In genomic region chr14:61416587-61416986, GRCh38 we compare ENCODE assay signal across 16 cellular contexts.
A peak's percentile ranks its signal among the peaks of the same experiment; 100 is the strongest.
DNase-seq lines count a peak whose midpoint lies in the region; ATAC-seq and TF ChIP-seq lines count a peak whose summit lies in the region.
"Had no signal": no experiment of that assay in that cellular context is flagged by ENCODE, and none has a peak within 500 bp of the region (broad histone marks: within the 10 kb centered on the region; RNA-seq: fewer than 3 reads in every experiment).

No MANE protein-coding gene starts in this region.

- intact Hi-C loops in thyroid gland (cut with DNase I), result no loop called here

- H3K36me3 ChIP-seq in thyroid gland, result no peaks in the 10 kb centered on the region
- H3K36me3 ChIP-seq: prostate gland, tibial artery had no signal

- no peaks in the 10 kb centered on the region for H3K27me3 ChIP-seq in thyroid gland
- H3K27me3 ChIP-seq: tibial artery had no signal

- H3K27ac ChIP-seq in thyroid gland, result peak overlapping the region in 2 of 3 donors; percentile 0 to 19
- H3K27ac ChIP-seq: prostate gland, tibial artery had no signal

- TF ChIP-seq POLR2A in thyroid gland (IDR thresholded peaks at IDR 0.05), result no peak

- peaks cover 5% of the 10 kb centered on the region for H3K36me3 Mint-ChIP-seq in activated naive CD4-positive, alpha-beta T cell treated with anti-CD3 and anti-CD28 coated beads, Interleukin-2, amount 50 U/mL, for 24 hours
- peaks cover 3% of the 10 kb centered on the region for H3K36me3 Mint-ChIP-seq in activated naive CD8-positive, alpha-beta T cell
- H3K36me3 Mint-ChIP-seq in stimulated activated effector memory CD8-positive, alpha-beta T cell treated with anti-CD3 and anti-CD28 coated beads, Interleukin-12 subunit alpha, Interleukin-12 subunit beta, amount 100 ng/mL, for 72 hours, result peaks cover 18% of the 10 kb centered on the region

- no peak for TF ChIP-seq CTCF in thyroid gland (IDR thresholded peaks at IDR 0.05)

- no peaks in the 10 kb centered on the region for H3K9me3 Mint-ChIP-seq in activated naive CD4-positive, alpha-beta T cell treated with anti-CD3 and anti-CD28 coated beads, Interleukin-2, amount 50 U/mL, for 24 hours
- no peaks in the 10 kb centered on the region for H3K9me3 Mint-ChIP-seq in activated naive CD8-positive, alpha-beta T cell (ENCODE audit: low read depth)
- no peaks in the 10 kb centered on the region for H3K9me3 Mint-ChIP-seq in stimulated activated effector memory CD8-positive, alpha-beta T cell treated with anti-CD3 and anti-CD28 coated beads, Interleukin-12 subunit alpha, Interleukin-12 subunit beta, amount 100 ng/mL, for 72 hours
- H3K9me3 Mint-ChIP-seq: HFFc6 had no signal

- no peaks in the 10 kb centered on the region for H3K9me3 ChIP-seq in thyroid gland
- H3K9me3 ChIP-seq: prostate gland, tibial artery had no signal

- H3K4me1 ChIP-seq in thyroid gland, result peaks cover 51 to 67% of the 10 kb centered on the region in 2 donors

- H3K27ac Mint-ChIP-seq in activated naive CD4-positive, alpha-beta T cell treated with anti-CD3 and anti-CD28 coated beads, Interleukin-2, amount 50 U/mL, for 24 hours, result peak overlapping the region; percentile 83
- peak overlapping the region; percentile 95 for H3K27ac Mint-ChIP-seq in activated naive CD8-positive, alpha-beta T cell
- H3K27ac Mint-ChIP-seq in stimulated activated effector memory CD8-positive, alpha-beta T cell treated with anti-CD3 and anti-CD28 coated beads, Interleukin-12 subunit alpha, Interleukin-12 subunit beta, amount 100 ng/mL, for 72 hours, result no peak overlapping the region
- H3K27ac Mint-ChIP-seq: HFFc6 had no signal

- 72 to 92% methylated on average over 2 of the region's 2 CpGs for WGBS in thyroid gland, 2 donors

- peak overlapping the region; percentile 56 for H3K4me3 Mint-ChIP-seq in activated naive CD4-positive, alpha-beta T cell treated with anti-CD3 and anti-CD28 coated beads, Interleukin-2, amount 50 U/mL, for 24 hours
- peak overlapping the region; percentile 48 for H3K4me3 Mint-ChIP-seq in activated naive CD8-positive, alpha-beta T cell
- H3K4me3 Mint-ChIP-seq in stimulated activated effector memory CD8-positive, alpha-beta T cell treated with anti-CD3 and anti-CD28 coated beads, Interleukin-12 subunit alpha, Interleukin-12 subunit beta, amount 100 ng/mL, for 72 hours, result no peak overlapping the region
- H3K4me3 Mint-ChIP-seq: HFFc6 had no signal

- no peak for DNase-seq in activated naive CD4-positive, alpha-beta T cell treated with anti-CD3 and anti-CD28 coated beads, Interleukin-2, amount 50 U/mL, for 16 hours
- DNase-seq in thyroid gland, result no peak
- no peak for DNase-seq in stimulated activated effector memory CD8-positive, alpha-beta T cell treated with anti-CD3 and anti-CD28 coated beads, Interleukin-12 subunit alpha, Interleukin-12 subunit beta, amount 100 ng/mL, for 72 hours (ENCODE audit: low spot score in 2 of 2)
- DNase-seq in glomerular visceral epithelial cell (ENCODE audit: extremely low spot score), result no peak
- DNase-seq: caudate nucleus; HFFc6; kidney glomerular epithelial cell; NCI-H1092; stimulated activated CD4-positive, alpha-beta T cell treated with anti-CD3 and anti-CD28 coated beads, Interleukin-15, amount 100 ng/mL, for 24 hours; tibial artery had no signal

- no peaks in the 10 kb centered on the region for H3K27me3 Mint-ChIP-seq in activated naive CD4-positive, alpha-beta T cell treated with anti-CD3 and anti-CD28 coated beads, Interleukin-2, amount 50 U/mL, for 24 hours
- no peaks in the 10 kb centered on the region for H3K27me3 Mint-ChIP-seq in activated naive CD8-positive, alpha-beta T cell

- H3K4me3 ChIP-seq in thyroid gland (replicated peaks in 1 of 3), result no peak overlapping the region
- H3K4me3 ChIP-seq: prostate gland, tibial artery had no signal

- no peaks in the 10 kb centered on the region for H3K4me1 Mint-ChIP-seq in activated naive CD4-positive, alpha-beta T cell treated with anti-CD3 and anti-CD28 coated beads, Interleukin-2, amount 50 U/mL, for 24 hours
- no peaks in the 10 kb centered on the region for H3K4me1 Mint-ChIP-seq in activated naive CD8-positive, alpha-beta T cell (ENCODE audit: low read depth)
- peaks cover 30% of the 10 kb centered on the region for H3K4me1 Mint-ChIP-seq in stimulated activated effector memory CD8-positive, alpha-beta T cell treated with anti-CD3 and anti-CD28 coated beads, Interleukin-12 subunit alpha, Interleukin-12 subunit beta, amount 100 ng/mL, for 72 hours

- peak; percentile 43 for ATAC-seq in HG03378 (IDR thresholded peaks at IDR 0.05; ENCODE audit: unreplicated experiment)
- ATAC-seq in GM19023 (IDR thresholded peaks at IDR 0.05; ENCODE audit: unreplicated experiment), result no peak
- no peak for ATAC-seq in stimulated activated effector memory CD8-positive, alpha-beta T cell treated with anti-CD3 and anti-CD28 coated beads, Interleukin-12 subunit alpha, Interleukin-12 subunit beta, amount 100 ng/mL, for 72 hours
- ATAC-seq: SK-N-SH treated with all-trans-retinoic acid at 6 μM for 48 hours had no signal
